15 cellular contexts compared by ENCODE assay signal in the genomic region with DNA sequence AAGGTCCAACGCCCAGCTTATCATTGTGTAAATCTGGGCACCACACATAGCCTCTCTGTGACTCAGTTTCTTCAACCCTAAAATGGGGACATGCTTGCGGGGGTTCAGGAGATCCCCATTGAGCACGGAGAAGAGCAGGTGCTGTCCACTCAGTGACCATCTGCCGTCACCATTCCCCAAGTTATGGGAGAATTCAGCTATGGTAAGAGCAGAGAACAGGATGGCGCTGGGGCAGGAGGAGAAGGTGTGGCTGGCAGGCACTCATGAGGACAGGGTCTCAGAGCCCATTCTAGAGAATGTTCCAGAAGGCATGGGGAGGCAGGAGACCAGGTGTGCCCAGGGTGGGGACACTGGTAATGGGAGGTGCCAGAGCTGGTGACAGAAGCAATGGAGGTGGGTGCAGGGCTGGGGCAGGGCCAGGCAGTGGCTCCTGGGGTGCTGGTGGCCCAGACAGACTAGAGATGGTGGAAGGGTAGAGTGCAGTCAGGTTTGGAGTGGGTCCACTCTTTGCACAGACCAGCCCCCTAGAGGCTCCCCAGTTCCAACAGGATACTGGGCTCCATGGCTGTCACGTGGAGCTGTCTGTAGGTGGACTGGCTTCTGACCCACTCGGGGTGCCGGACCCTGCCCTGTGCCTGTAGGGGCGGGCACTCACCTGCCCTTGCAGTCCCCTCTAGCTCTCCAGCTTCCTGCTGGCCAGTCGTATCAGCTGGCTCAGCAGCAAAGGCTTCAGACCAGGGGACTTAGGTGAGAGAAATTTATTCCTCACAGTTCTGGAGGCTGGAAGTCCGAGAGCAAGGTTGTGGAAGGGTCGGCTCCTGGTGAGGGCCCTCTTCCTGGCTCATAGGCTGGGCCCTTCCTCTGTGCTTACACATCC.
DNase-seq lines count a peak whose midpoint lies in the region; ATAC-seq, FAIRE-seq and TF ChIP-seq lines count a peak whose summit lies in the region.
"Had no signal": no experiment of that assay in that cellular context is flagged by ENCODE, and none has a peak within 500 bp of the region (broad histone marks: within the 10 kb centered on the region; RNA-seq: fewer than 3 reads in every experiment).

No MANE protein-coding gene starts in this region.

- H3K4me2 ChIP-seq in HepG2 (ENCODE audit: low read depth, low read length) (no peak overlapping the region), trophoblast cell (ENCODE audit: low read length) (no peak overlapping the region), smooth muscle cell (no peak overlapping the region)

- H4K12ac ChIP-seq in trophoblast cell (ENCODE audit: low read depth, low read length): no peak overlapping the region

- no peak for TF ChIP-seq EP300 in HepG2 (IDR thresholded peaks at IDR 0.05; ENCODE audit: low read depth in 2 of 2, low read length in 2 of 2)
- no peak for TF ChIP-seq EP300 in HepG2 (CRISPR knock-in tag; IDR thresholded peaks at IDR 0.05; ENCODE audit: borderline replicate concordance)

- FAIRE-seq in HepG2 (lab: Jason Lieb, UNC): no peak
- no peak for FAIRE-seq in GM12892 (lab: Jason Lieb, UNC)

- H3K27me3 Mint-ChIP-seq in glutamatergic neuron (ENCODE audit: unreplicated experiment): peaks cover 4% of the 10 kb centered on the region
- H3K27me3 Mint-ChIP-seq: activated naive CD8-positive, alpha-beta T cell treated with anti-CD3 and anti-CD28 coated beads, Interleukin-2, amount 50 U/mL, for 24 hours had no signal

- BruUV-seq in HepG2 (replicated peaks; lab: Mats Ljungman, UMichigan): no TSS peak

- H3K18ac ChIP-seq in trophoblast cell (ENCODE audit: low read length): peak overlapping the region; percentile 3

- no peaks in the 10 kb centered on the region for H3K4me1 ChIP-seq in right lobe of liver
- peaks cover 17% of the 10 kb centered on the region; the same call in 1 of the 2 replicates for H3K4me1 ChIP-seq in HepG2 (ENCODE audit: insufficient read depth, low read length)
- peaks cover 15 to 24% of the 10 kb centered on the region in 2 experiments for H3K4me1 ChIP-seq in trophoblast cell (ENCODE audit: control insufficient read depth in 1 of 2, insufficient read depth in 2 of 2, low read length in 2 of 2)
- H3K4me1 ChIP-seq in aorta (ENCODE audit: control insufficient read depth in 1 of 2, insufficient read depth in 2 of 2, low read length in 2 of 2): no peaks in the 10 kb centered on the region
- H3K4me1 ChIP-seq in smooth muscle cell (ENCODE audit: low read depth): peaks cover 10% of the 10 kb centered on the region
- H3K4me1 ChIP-seq: parathyroid adenoma had no signal

- no peaks in the 10 kb centered on the region for H3K9me3 ChIP-seq in right lobe of liver
- H3K9me3 ChIP-seq in HepG2 (ENCODE audit: low read length): no peaks in the 10 kb centered on the region
- peaks cover 20% of the 10 kb centered on the region for H3K9me3 ChIP-seq in trophoblast cell (ENCODE audit: insufficient read depth, low read depth, low read length)
- no peaks in the 10 kb centered on the region for H3K9me3 ChIP-seq in aorta (ENCODE audit: control insufficient read depth, low read length)
- no peaks in the 10 kb centered on the region for H3K9me3 ChIP-seq in smooth muscle cell (replicated peaks; ENCODE audit: low read depth)

- H3K27me3 ChIP-seq in right lobe of liver (no peaks in the 10 kb centered on the region), HepG2 (ENCODE audit: control insufficient read depth in 1 of 2, insufficient read depth in 2 of 2, low read length in 2 of 2) (peaks cover 21 to 89% of the 10 kb centered on the region in 2 experiments), trophoblast cell (ENCODE audit: insufficient read depth, low read length) (no peaks in the 10 kb centered on the region), aorta (ENCODE audit: control insufficient read depth in 1 of 2, insufficient read depth in 2 of 2, low read length in 1 of 2) (no peaks in the 10 kb centered on the region), smooth muscle cell (ENCODE audit: low read depth) (no peaks in the 10 kb centered on the region)

- ATAC-seq in right lobe of liver (no peak), HepG2 (no peak), aorta (ENCODE audit: low FRiP score) (no peak)
- ATAC-seq in activated CD4-positive, CD25-positive, alpha-beta regulatory T cell treated with anti-CD3 and anti-CD28 coated beads, Interleukin-2, amount 50 U/mL, for 24 hours: no peak
- ATAC-seq: activated naive CD8-positive, alpha-beta T cell treated with anti-CD3 and anti-CD28 coated beads, Interleukin-2, amount 50 U/mL, for 24 hours; Panc1 had no signal

- DNase-seq in right lobe of liver (peak in 2 of 3 donors; percentile 5 to 39), HepG2 (ENCODE audit: low spot score) (no peak), glutamatergic neuron (peak; percentile 2), trophoblast cell (no peak), aorta (peak; percentile 34 to 68), smooth muscle cell (lab: John Stamatoyannopoulos, UW; ENCODE audit: unreplicated experiment) (no peak), GM12892 (ENCODE audit: insufficient read length) (no peak)
- DNase-seq: activated naive CD8-positive, alpha-beta T cell treated with anti-CD3 and anti-CD28 coated beads, Interleukin-2, amount 50 U/mL, for 24 hours; cerebellar nuclear complex; DMS 273 treated with DMSO at 0.1 percent for 48 hours; foreskin melanocyte had no signal

- peaks cover 12% of the 10 kb centered on the region for H3K36me3 Mint-ChIP-seq in glutamatergic neuron (ENCODE audit: unreplicated experiment)

- intact Hi-C loops in right lobe of liver (cut with DNase I): no loop called here
- intact Hi-C loops in HepG2 (cut with micrococcal nuclease; ENCODE audit: unreplicated experiment): no loop called here
- intact Hi-C loops in aorta (cut with DNase I): no loop called here

- TF ChIP-seq CTCF in right lobe of liver (IDR thresholded peaks at IDR 0.05) (no peak), HepG2 (CRISPR knock-in tag; IDR thresholded peaks at IDR 0.05) (no peak), glutamatergic neuron (IDR thresholded peaks at IDR 0.05; ENCODE audit: partially characterized antibody, unreplicated experiment) (no peak), smooth muscle cell (IDR thresholded peaks at IDR 0.05; ENCODE audit: borderline replicate concordance, insufficient read depth, poor library complexity, severe bottlenecking) (no peak)

- H3F3A ChIP-seq in smooth muscle cell (ENCODE audit: low read depth): no peaks in the 10 kb centered on the region

- H2AK5ac ChIP-seq in trophoblast cell (ENCODE audit: low read length): no peak overlapping the region

- no peak overlapping the region for H3K14ac ChIP-seq in trophoblast cell (ENCODE audit: low read length)

- H2BK5ac ChIP-seq in trophoblast cell (ENCODE audit: low read depth, low read length, poor library complexity): no peak overlapping the region

- H3K36me3 ChIP-seq in right lobe of liver: no peaks in the 10 kb centered on the region
- H3K36me3 ChIP-seq in HepG2 (replicated peaks in 1 of 2; ENCODE audit: control insufficient read depth in 1 of 2, insufficient read depth in 2 of 2, low read length in 2 of 2): no peaks in the 10 kb centered on the region
- no peaks in the 10 kb centered on the region for H3K36me3 ChIP-seq in trophoblast cell (ENCODE audit: control insufficient read depth in 1 of 2, insufficient read depth in 2 of 2, low read length in 2 of 2)
- no peaks in the 10 kb centered on the region for H3K36me3 ChIP-seq in aorta (ENCODE audit: control insufficient read depth in 1 of 2, insufficient read depth in 2 of 2, low read length in 1 of 2)
- H3K36me3 ChIP-seq in smooth muscle cell (ENCODE audit: low read depth): no peaks in the 10 kb centered on the region

- H4K91ac ChIP-seq in trophoblast cell (ENCODE audit: low read depth, low read length): peak overlapping the region; percentile 21

- no peak for TF ChIP-seq RAD21 in HepG2 (CRISPR knock-in tag; IDR thresholded peaks at IDR 0.05)

- H3K4ac ChIP-seq in trophoblast cell (ENCODE audit: low read depth, low read length): no peak overlapping the region

- 91% methylated on average over 3 of the region's 12 CpGs for WGBS in right lobe of liver (ENCODE audit: insufficient coverage, low coverage, low lambda C conversion rate, missing lambda C conversion rate)
- WGBS in HepG2 (ENCODE audit: low lambda C conversion rate): 76% methylated on average over 5 of the region's 12 CpGs
- no CpG with 5 or more reads among the region's 12 CpGs for WGBS in trophoblast cell (ENCODE audit: extremely low coverage, insufficient coverage, insufficient read length)
- 96% methylated on average over 12 of the region's 12 CpGs for WGBS in aorta, 2 donors
- WGBS in smooth muscle cell (ENCODE audit: low lambda C conversion rate): 97% methylated on average over 12 of the region's 12 CpGs

- no peak overlapping the region for H3K4me3 Mint-ChIP-seq in glutamatergic neuron (ENCODE audit: unreplicated experiment)
- H3K4me3 Mint-ChIP-seq: activated naive CD8-positive, alpha-beta T cell treated with anti-CD3 and anti-CD28 coated beads, Interleukin-2, amount 50 U/mL, for 24 hours had no signal

- peaks cover 23% of the 10 kb centered on the region for H3K4me1 Mint-ChIP-seq in glutamatergic neuron (ENCODE audit: low read depth, unreplicated experiment)
- H3K4me1 Mint-ChIP-seq: activated naive CD8-positive, alpha-beta T cell treated with anti-CD3 and anti-CD28 coated beads, Interleukin-2, amount 50 U/mL, for 24 hours had no signal

- H3K9ac ChIP-seq in HepG2 (ENCODE audit: insufficient read depth, low read depth, low read length): no peak overlapping the region
- no peak overlapping the region for H3K9ac ChIP-seq in trophoblast cell (ENCODE audit: low read length)
- no peak overlapping the region for H3K9ac ChIP-seq in smooth muscle cell (ENCODE audit: low read depth)
- H3K9ac ChIP-seq: parathyroid adenoma had no signal

- H3K9me3 Mint-ChIP-seq in glutamatergic neuron (ENCODE audit: unreplicated experiment): peaks cover 6% of the 10 kb centered on the region
- H3K9me3 Mint-ChIP-seq: activated naive CD8-positive, alpha-beta T cell treated with anti-CD3 and anti-CD28 coated beads, Interleukin-2, amount 50 U/mL, for 24 hours had no signal

- H3K27ac ChIP-seq in right lobe of liver (no peak overlapping the region), HepG2 (ENCODE audit: extremely low read length, insufficient read depth, low read length) (no peak overlapping the region), trophoblast cell (ENCODE audit: low read depth, low read length) (no peak overlapping the region), aorta (ENCODE audit: low read depth in 1 of 2, low read length in 2 of 2) (no peak overlapping the region), smooth muscle cell (ENCODE audit: low read depth) (no peak overlapping the region)
- H3K27ac ChIP-seq: parathyroid adenoma, VCaP had no signal

- CTCF ChIA-PET in HepG2 (lab: Yijun Ruan, JAX; ENCODE audit: low intra/inter-chr PET ratio, low total read pairs): no interaction called here

- in situ Hi-C loops in HepG2 (cut with HindIII; ENCODE audit: extremely low pct_ligation_motif_present, low pct_unique_long_range_greater_than_20kb): no loop called here

- no peak overlapping the region for H3K23ac ChIP-seq in trophoblast cell (ENCODE audit: low read length)

- H2AFZ ChIP-seq in HepG2 (ENCODE audit: low read length) (no peak overlapping the region), trophoblast cell (ENCODE audit: insufficient read depth, low read length, poor library complexity) (no peak overlapping the region), smooth muscle cell (ENCODE audit: low read depth) (no peak overlapping the region)
- H2AFZ ChIP-seq: parathyroid adenoma had no signal

- no peak overlapping the region for H4K8ac ChIP-seq in trophoblast cell (ENCODE audit: low read depth, low read length)

- peaks cover 5% of the 10 kb centered on the region for H3K79me1 ChIP-seq in trophoblast cell (ENCODE audit: low read length)

- peak overlapping the region; percentile 64 for H3K27ac Mint-ChIP-seq in glutamatergic neuron (ENCODE audit: unreplicated experiment)
- H3K27ac Mint-ChIP-seq: activated naive CD8-positive, alpha-beta T cell treated with anti-CD3 and anti-CD28 coated beads, Interleukin-2, amount 50 U/mL, for 24 hours had no signal

- POLR2A ChIA-PET in HepG2 (lab: Yijun Ruan, JAX): no interaction called here

- H3K79me2 ChIP-seq in HepG2 (ENCODE audit: insufficient read depth, low read length): no peaks in the 10 kb centered on the region
- no peaks in the 10 kb centered on the region for H3K79me2 ChIP-seq in trophoblast cell (ENCODE audit: control insufficient read depth, insufficient read depth, low read length, poor library complexity)
- H3K79me2 ChIP-seq in smooth muscle cell (ENCODE audit: low read depth): no peaks in the 10 kb centered on the region
- H3K79me2 ChIP-seq: parathyroid adenoma had no signal

- H4K20me1 ChIP-seq in HepG2 (ENCODE audit: insufficient read depth, low read length) (no peaks in the 10 kb centered on the region), smooth muscle cell (ENCODE audit: low read depth) (no peaks in the 10 kb centered on the region)

- H3K4me3 ChIP-seq in right lobe of liver: no peak overlapping the region
- no peak overlapping the region for H3K4me3 ChIP-seq in HepG2 (replicated peaks in 1 of 3; ENCODE audit: insufficient read depth in 1 of 3, low read depth in 2 of 3, low read length in 3 of 3)
- H3K4me3 ChIP-seq in trophoblast cell (ENCODE audit: low read depth, low read length): no peak overlapping the region
- H3K4me3 ChIP-seq in aorta (ENCODE audit: low read length in 2 of 2): no peak overlapping the region
- no peak overlapping the region for H3K4me3 ChIP-seq in smooth muscle cell

- no peak overlapping the region for H2BK120ac ChIP-seq in trophoblast cell (ENCODE audit: insufficient read depth, low read length, poor library complexity)

- no peak for TF ChIP-seq POLR2A in right lobe of liver (IDR thresholded peaks at IDR 0.05)
- no peak for TF ChIP-seq POLR2A in HepG2 (IDR thresholded peaks at IDR 0.05; ENCODE audit: insufficient read depth in 1 of 2, low read depth in 2 of 2, low read length in 2 of 2)
- no peak for TF ChIP-seq POLR2A in GM12892 (IDR thresholded peaks at IDR 0.05; ENCODE audit: low read depth, low read length)

- H2BK12ac ChIP-seq in trophoblast cell (ENCODE audit: low read length): peak overlapping the region; percentile 7

Comparison
In these comparisons a context has a peak if more than half of its experiments do, and no peak if none do; other contexts are left out.
1. DNase-seq: peak in right lobe of liver (2 of 3), glutamatergic neuron (single experiment) and aorta (2 of 2); none in HepG2 (single experiment), trophoblast cell (0 of 2), smooth muscle cell (single experiment) and GM12892 (single experiment).